Comparison of ENCODE assay signal across 29 cellular contexts in genomic region chr22:20475115-20475436, GRCh38. TPM values are rescaled to one million over a fixed set of nuclear protein-coding genes. Genes with fewer than 3 reads are reported as not detected.
A peak's percentile ranks its signal among the peaks of the same experiment; 100 is the strongest.
DNase-seq lines count a peak whose midpoint lies in the region; ATAC-seq and TF ChIP-seq lines count a peak whose summit lies in the region.
"Had no signal": no experiment of that assay in that cellular context is flagged by ENCODE, and none has a peak within 500 bp of the region (broad histone marks: within the 10 kb centered on the region; RNA-seq: fewer than 3 reads in every experiment).

No MANE protein-coding gene starts in this region.

- H3K27me3 Mint-ChIP-seq in activated naive CD4-positive, alpha-beta T cell treated with anti-CD3 and anti-CD28 coated beads for 36 hours (ENCODE audit: low read depth), result no peaks in the 10 kb centered on the region
- no peaks in the 10 kb centered on the region for H3K27me3 Mint-ChIP-seq in activated T-helper 2 cell treated with anti-CD3 and anti-CD28 coated beads, Interferon-gamma antibody, Interleukin-2, Interleukin-4, amounts not matched to agents 10 μg/mL and 5 μg/mL and 100 μg/mL, durations not matched to agents 14 hours and 24 hours and 36 hours (ENCODE audit: low read depth)
- no peaks in the 10 kb centered on the region for H3K27me3 Mint-ChIP-seq in naive thymus-derived CD4-positive, alpha-beta T cell

- H2AFZ ChIP-seq in OCI-LY7 (ENCODE audit: low read length), result no peak overlapping the region
- H2AFZ ChIP-seq: hepatocyte, PC-9 had no signal

- peaks cover 38% of the 10 kb centered on the region for H3K4me1 Mint-ChIP-seq in activated naive CD4-positive, alpha-beta T cell treated with anti-CD3 and anti-CD28 coated beads for 36 hours (ENCODE audit: low read depth)
- H3K4me1 Mint-ChIP-seq in activated T-helper 2 cell treated with anti-CD3 and anti-CD28 coated beads, Interferon-gamma antibody, Interleukin-2, Interleukin-4, amounts not matched to agents 10 μg/mL and 5 μg/mL and 100 μg/mL, durations not matched to agents 14 hours and 24 hours and 36 hours (ENCODE audit: low read depth), result peaks cover 37% of the 10 kb centered on the region
- peaks cover 20 to 52% (median 37%) of the 10 kb centered on the region in 7 donors for H3K4me1 Mint-ChIP-seq in naive thymus-derived CD4-positive, alpha-beta T cell
- H3K4me1 Mint-ChIP-seq: stimulated activated effector memory CD8-positive, alpha-beta T cell treated with anti-CD3 and anti-CD28 coated beads, Interleukin-12 subunit alpha, Interleukin-12 subunit beta, amount 100 ng/mL, for 72 hours had no signal

- no peaks in the 10 kb centered on the region for H3K9me3 ChIP-seq in OCI-LY7 (ENCODE audit: low read length)
- H3K9me3 ChIP-seq in naive thymus-derived CD4-positive, alpha-beta T cell (ENCODE audit: control insufficient read depth in 2 of 3, low read length in 3 of 3), result no peaks in the 10 kb centered on the region
- H3K9me3 ChIP-seq: ascending aorta, HAP-1, ovary, suprapubic skin, upper lobe of right lung had no signal

- H3K27ac Mint-ChIP-seq in activated naive CD4-positive, alpha-beta T cell treated with anti-CD3 and anti-CD28 coated beads for 36 hours, result peak overlapping the region; percentile 83
- peak overlapping the region; percentile 88 for H3K27ac Mint-ChIP-seq in activated T-helper 2 cell treated with anti-CD3 and anti-CD28 coated beads, Interferon-gamma antibody, Interleukin-2, Interleukin-4, amounts not matched to agents 10 μg/mL and 5 μg/mL and 100 μg/mL, durations not matched to agents 14 hours and 24 hours and 36 hours
- H3K27ac Mint-ChIP-seq in naive thymus-derived CD4-positive, alpha-beta T cell, result peak overlapping the region; percentile 47 to 90 (median 75)
- H3K27ac Mint-ChIP-seq: stimulated activated effector memory CD8-positive, alpha-beta T cell treated with anti-CD3 and anti-CD28 coated beads, Interleukin-12 subunit alpha, Interleukin-12 subunit beta, amount 100 ng/mL, for 72 hours had no signal

- peaks cover 5% of the 10 kb centered on the region for H3K36me3 Mint-ChIP-seq in activated naive CD4-positive, alpha-beta T cell treated with anti-CD3 and anti-CD28 coated beads for 36 hours (ENCODE audit: low read depth)
- peaks cover 40% of the 10 kb centered on the region for H3K36me3 Mint-ChIP-seq in activated T-helper 2 cell treated with anti-CD3 and anti-CD28 coated beads, Interferon-gamma antibody, Interleukin-2, Interleukin-4, amounts not matched to agents 10 μg/mL and 5 μg/mL and 100 μg/mL, durations not matched to agents 14 hours and 24 hours and 36 hours (ENCODE audit: low read depth)
- H3K36me3 Mint-ChIP-seq in naive thymus-derived CD4-positive, alpha-beta T cell, result peaks cover 10 to 29% (median 20%) of the 10 kb centered on the region in 5 donors

- DNase-seq in activated naive CD4-positive, alpha-beta T cell treated with anti-CD3 and anti-CD28 coated beads for 36 hours, result no peak
- no peak for DNase-seq in activated naive CD4-positive, alpha-beta T cell treated with Interleukin-2 at 50 U/mL for 16 hours
- DNase-seq in OCI-LY7 (ENCODE audit: low spot score) (no peak), CD1c-positive myeloid dendritic cell (ENCODE audit: extremely low spot score) (no peak)
- no peak for DNase-seq in activated T-helper 2 cell treated with anti-CD3 and anti-CD28 coated beads, Interferon-gamma antibody, Interleukin-2, Interleukin-4, amounts not matched to agents 10 μg/mL and 5 μg/mL and 100 μg/mL, durations not matched to agents 14 hours and 24 hours and 36 hours (ENCODE audit: low spot score)
- DNase-seq in naive thymus-derived CD4-positive, alpha-beta T cell, result peak in 3 of 9 donors; percentile 14 to 24 (median 19)
- DNase-seq: activated CD4-positive, alpha-beta T cell treated with anti-CD3 and anti-CD28 coated beads for 1 hour; DND-41; effector CD4-positive, alpha-beta T cell; GF-D8; Karpas-422; mammary epithelial cell; NCI-H1417 treated with DMSO at 0.1 percent for 48 hours; NCI-H2081 treated with DMSO at 0.1 percent for 48 hours; NCI-H226; NCI-H526 treated with DMSO at 0.1 percent for 48 hours; ovary; PC-9; upper lobe of right lung had no signal

- no peak overlapping the region for H3K4me3 Mint-ChIP-seq in activated naive CD4-positive, alpha-beta T cell treated with anti-CD3 and anti-CD28 coated beads for 36 hours
- H3K4me3 Mint-ChIP-seq in activated T-helper 2 cell treated with anti-CD3 and anti-CD28 coated beads, Interferon-gamma antibody, Interleukin-2, Interleukin-4, amounts not matched to agents 10 μg/mL and 5 μg/mL and 100 μg/mL, durations not matched to agents 14 hours and 24 hours and 36 hours (ENCODE audit: low read depth), result peak overlapping the region; percentile 44
- H3K4me3 Mint-ChIP-seq in naive thymus-derived CD4-positive, alpha-beta T cell, result peak overlapping the region in 6 of 10 donors; percentile 16 to 62 (median 33)
- H3K4me3 Mint-ChIP-seq: stimulated activated effector memory CD8-positive, alpha-beta T cell treated with anti-CD3 and anti-CD28 coated beads, Interleukin-12 subunit alpha, Interleukin-12 subunit beta, amount 100 ng/mL, for 72 hours had no signal

- ATAC-seq in naive thymus-derived CD4-positive, alpha-beta T cell, result no peak
- no peak for ATAC-seq in GM19351 (IDR thresholded peaks at IDR 0.05; ENCODE audit: unreplicated experiment)
- ATAC-seq: upper lobe of right lung had no signal

- BruUV-seq in OCI-LY7 (replicated peaks; lab: Mats Ljungman, UMichigan), result TSS peak; percentile 39

- POLR2A ChIA-PET in OCI-LY7 (lab: Charles Lee), result no interaction called here
- POLR2A ChIA-PET in naive thymus-derived CD4-positive, alpha-beta T cell (lab: Charles Lee), result interaction anchor here (0.9 to 4.3 kb wide), 2 partner anchors 11 to 32 kb away, joined by 4 to 18 read pairs; no protein-coding TSS in a partner anchor

- CTCF ChIA-PET in activated naive CD4-positive, alpha-beta T cell treated with anti-CD3 and anti-CD28 coated beads for 36 hours (lab: Charles Lee), result interaction anchor here (0.6 to 0.9 kb wide), 2 partner anchors 34 to 271 kb away, joined by 4 to 5 read pairs; no protein-coding TSS in a partner anchor
- CTCF ChIA-PET in OCI-LY7 (lab: Charles Lee; ENCODE audit: unreplicated experiment), result no interaction called here
- CTCF ChIA-PET in naive thymus-derived CD4-positive, alpha-beta T cell (lab: Charles Lee), result no interaction called here

- no peak overlapping the region for H3K4me2 ChIP-seq in OCI-LY7 (ENCODE audit: low read length)
- H3K4me2 ChIP-seq: hepatocyte, PC-9 had no signal

- TF ChIP-seq CTCF in OCI-LY7 (conservative IDR thresholded peaks at IDR 0.05; ENCODE audit: low read length), result no peak

- no peaks in the 10 kb centered on the region for H4K20me1 ChIP-seq in OCI-LY7 (ENCODE audit: insufficient read depth, low read length)

- H3K4me3 ChIP-seq in OCI-LY7 (ENCODE audit: low read depth, low read length, poor library complexity, severe bottlenecking), result no peak overlapping the region
- no peak overlapping the region for H3K4me3 ChIP-seq in naive thymus-derived CD4-positive, alpha-beta T cell (ENCODE audit: low read length)
- H3K4me3 ChIP-seq: ascending aorta; BLaER1 treated with 17β-estradiol and CSF1 and Interleukin-3, amounts not matched to agents 10 nM and 100 nM; HAP-1; hepatocyte; ovary; PC-9; SK-N-MC; suprapubic skin; upper lobe of right lung had no signal

- intact Hi-C loops in activated naive CD4-positive, alpha-beta T cell treated with anti-CD3 and anti-CD28 coated beads for 36 hours (cut with micrococcal nuclease), result loop anchor here (2.0 kb wide), 1 partner anchor 20 kb away; the partner anchor contains the start of gene KLHL22
- intact Hi-C loops in OCI-LY7 (cut with micrococcal nuclease; ENCODE audit: unreplicated experiment), result no loop called here
- intact Hi-C loops in activated T-helper 2 cell treated with anti-CD3 and anti-CD28 coated beads, Interferon-gamma antibody, Interleukin-2, Interleukin-4, amounts not matched to agents 10 μg/mL and 5 μg/mL and 100 μg/mL, durations not matched to agents 14 hours and 24 hours and 36 hours (cut with micrococcal nuclease), result loop anchor here (1.0 kb wide), 1 partner anchor 19 kb away; no protein-coding TSS in a partner anchor
- intact Hi-C loops in naive thymus-derived CD4-positive, alpha-beta T cell (cut with micrococcal nuclease), result loop anchor here in 1 of 2 donors (1.0 kb wide), 1 partner anchor 20 kb away; the partner anchor contains the start of gene KLHL22

- no peaks in the 10 kb centered on the region for H3K4me1 ChIP-seq in OCI-LY7 (ENCODE audit: insufficient read depth, low read length, poor library complexity, severe bottlenecking)
- peaks cover 0 to 12% of the 10 kb centered on the region in 2 donors for H3K4me1 ChIP-seq in naive thymus-derived CD4-positive, alpha-beta T cell (ENCODE audit: control insufficient read depth in 2 of 2, insufficient read depth in 2 of 2, low read length in 2 of 2)
- H3K4me1 ChIP-seq: ascending aorta; BLaER1 treated with 17β-estradiol and CSF1 and Interleukin-3, amounts not matched to agents 10 nM and 100 nM; HAP-1; upper lobe of right lung had no signal

- H3K27ac ChIP-seq in OCI-LY7 (ENCODE audit: low read depth, low read length, poor library complexity, severe bottlenecking), result no peak overlapping the region
- no peak overlapping the region for H3K27ac ChIP-seq in naive thymus-derived CD4-positive, alpha-beta T cell (ENCODE audit: low read depth, low read length)
- H3K27ac ChIP-seq: ascending aorta; BLaER1 treated with 17β-estradiol and CSF1 and Interleukin-3, amounts not matched to agents 10 nM and 100 nM; epithelial cell of prostate; hepatocyte; HL-60; ovary; PC-9; SK-N-MC; suprapubic skin; upper lobe of right lung had no signal

- no peaks in the 10 kb centered on the region for H3K9me3 Mint-ChIP-seq in activated naive CD4-positive, alpha-beta T cell treated with anti-CD3 and anti-CD28 coated beads for 36 hours
- peaks cover 6% of the 10 kb centered on the region for H3K9me3 Mint-ChIP-seq in activated T-helper 2 cell treated with anti-CD3 and anti-CD28 coated beads, Interferon-gamma antibody, Interleukin-2, Interleukin-4, amounts not matched to agents 10 μg/mL and 5 μg/mL and 100 μg/mL, durations not matched to agents 14 hours and 24 hours and 36 hours
- no peaks in the 10 kb centered on the region for H3K9me3 Mint-ChIP-seq in naive thymus-derived CD4-positive, alpha-beta T cell
- H3K9me3 Mint-ChIP-seq: stimulated activated effector memory CD8-positive, alpha-beta T cell treated with anti-CD3 and anti-CD28 coated beads, Interleukin-12 subunit alpha, Interleukin-12 subunit beta, amount 100 ng/mL, for 72 hours had no signal

- no peaks in the 10 kb centered on the region for H3K9me2 ChIP-seq in OCI-LY7 (ENCODE audit: insufficient read depth, low read length)

- H3K79me2 ChIP-seq in OCI-LY7 (ENCODE audit: insufficient read depth, low read depth, low read length), result no peaks in the 10 kb centered on the region
- H3K79me2 ChIP-seq: hepatocyte had no signal

- H3K36me3 ChIP-seq in OCI-LY7 (ENCODE audit: insufficient read depth, low read length), result no peaks in the 10 kb centered on the region
- H3K36me3 ChIP-seq in naive thymus-derived CD4-positive, alpha-beta T cell (ENCODE audit: control insufficient read depth in 2 of 3, insufficient read depth in 3 of 3, low read length in 3 of 3), result peaks cover 0 to 13% (median 9%) of the 10 kb centered on the region in 3 experiments
- H3K36me3 ChIP-seq: ovary, upper lobe of right lung had no signal

- H3K27me3 ChIP-seq in naive thymus-derived CD4-positive, alpha-beta T cell (ENCODE audit: control insufficient read depth in 2 of 2, insufficient read depth in 2 of 2, low read length in 2 of 2), result no peaks in the 10 kb centered on the region
- H3K27me3 ChIP-seq: ascending aorta; BLaER1 treated with 17β-estradiol and CSF1 and Interleukin-3, amounts not matched to agents 10 nM and 100 nM; hepatocyte; ovary; suprapubic skin; upper lobe of right lung had no signal

RNA-seq across cellular contexts. Expression of gene KLHL22, which starts 20.5 kb away (rescaled TPM):
- 10 to 100 TPM; 10.1 to 11.7 TPM for total RNA-seq in activated naive CD4-positive, alpha-beta T cell treated with anti-CD3 and anti-CD28 coated beads for 36 hours
- 11.4 and 14.8 TPM in 2 replicates for total RNA-seq in OCI-LY7 (2014; rRNA removed; shearing (Covaris generic))
- total RNA-seq in OCI-LY7 (2022), result 32.9 and 38.1 TPM in 2 replicates
- total RNA-seq in activated T-helper 2 cell treated with anti-CD3 and anti-CD28 coated beads, Interferon-gamma antibody, Interleukin-2, Interleukin-4, amounts not matched to agents 10 μg/mL and 5 μg/mL and 100 μg/mL, durations not matched to agents 14 hours and 24 hours and 36 hours, result 34.0 and 38.0 TPM in 2 replicates
- 10 to 100 TPM; 31.1 to 71.3 (median 42.0) TPM for total RNA-seq in naive thymus-derived CD4-positive, alpha-beta T cell
- 10 to 100 TPM; 20.6 to 26.2 TPM for polyA plus RNA-seq in naive thymus-derived CD4-positive, alpha-beta T cell

RNA-seq across cellular contexts. Expression of gene MED15, which starts 32.3 kb away (rescaled TPM):
- 100 to 1,000 TPM in 1 of 2 experiments, 10 to 100 TPM in 1; 94.7 to 108 TPM for total RNA-seq in activated naive CD4-positive, alpha-beta T cell treated with anti-CD3 and anti-CD28 coated beads for 36 hours
- total RNA-seq in OCI-LY7 (2014; rRNA removed; shearing (Covaris generic)), result 26.7 and 28.7 TPM in 2 replicates
- total RNA-seq in OCI-LY7 (2022), result 62.5 and 79.2 TPM in 2 replicates
- total RNA-seq in activated T-helper 2 cell treated with anti-CD3 and anti-CD28 coated beads, Interferon-gamma antibody, Interleukin-2, Interleukin-4, amounts not matched to agents 10 μg/mL and 5 μg/mL and 100 μg/mL, durations not matched to agents 14 hours and 24 hours and 36 hours, result 123 and 129 TPM in 2 replicates
- total RNA-seq in naive thymus-derived CD4-positive, alpha-beta T cell, result 100 to 1,000 TPM; 169 to 235 (median 201) TPM
- polyA plus RNA-seq in naive thymus-derived CD4-positive, alpha-beta T cell, result 10 to 100 TPM; 24.3 to 76.6 TPM

RNA-seq across cellular contexts. Expression of gene SCARF2, which starts 37.5 kb away (rescaled TPM):
- total RNA-seq in activated naive CD4-positive, alpha-beta T cell treated with anti-CD3 and anti-CD28 coated beads for 36 hours, result under 1 TPM; 0.21 to 0.30 TPM
- 1.0 and 1.2 TPM in 2 replicates for total RNA-seq in OCI-LY7 (2014; rRNA removed; shearing (Covaris generic))
- total RNA-seq in OCI-LY7 (2022), result 2.2 and 3.2 TPM in 2 replicates
- 0.55 and 0.62 TPM in 2 replicates for total RNA-seq in activated T-helper 2 cell treated with anti-CD3 and anti-CD28 coated beads, Interferon-gamma antibody, Interleukin-2, Interleukin-4, amounts not matched to agents 10 μg/mL and 5 μg/mL and 100 μg/mL, durations not matched to agents 14 hours and 24 hours and 36 hours
- 1 to 10 TPM in 4 of 5 experiments, under 1 TPM in 1; 0.70 to 2.6 (median 2.2) TPM for total RNA-seq in naive thymus-derived CD4-positive, alpha-beta T cell
- polyA plus RNA-seq in naive thymus-derived CD4-positive, alpha-beta T cell, result under 1 TPM; 0.21 to 0.35 TPM
